ENCODE assay signal across 10 cellular contexts in the genomic region with DNA sequence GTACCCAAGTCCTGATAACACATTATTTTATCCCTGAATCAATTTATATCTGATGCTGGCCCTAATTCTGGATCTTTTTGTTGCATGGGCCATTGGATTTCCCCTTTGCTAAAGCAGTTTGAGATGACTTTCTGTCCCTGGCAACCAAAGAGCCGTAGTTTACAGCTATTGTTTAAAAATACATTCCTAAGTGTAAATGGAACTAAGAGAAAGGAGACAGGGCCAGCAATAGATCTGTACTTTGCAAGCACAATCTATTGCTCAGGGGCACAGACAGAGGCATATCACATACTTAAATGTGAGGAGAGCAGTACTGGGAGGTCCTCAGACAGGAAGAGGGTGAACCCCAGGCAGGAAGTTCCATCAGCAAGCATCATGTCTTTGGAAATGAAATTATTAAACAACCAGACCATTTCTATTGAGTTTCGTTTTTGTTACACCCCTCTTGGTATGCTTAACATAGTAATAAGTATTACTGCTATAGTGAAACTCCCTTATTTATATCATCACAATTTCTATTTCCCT.
A peak's percentile ranks its signal among the peaks of the same experiment; 100 is the strongest.
DNase-seq lines count a peak whose midpoint lies in the region; ATAC-seq and TF ChIP-seq lines count a peak whose summit lies in the region.
"Had no signal": no experiment of that assay in that cellular context is flagged by ENCODE, and none has a peak within 500 bp of the region (broad histone marks: within the 10 kb centered on the region; RNA-seq: fewer than 3 reads in every experiment).

No MANE protein-coding gene starts in this region.

- H3K4me3 Mint-ChIP-seq in natural killer cell, result no peak overlapping the region
- no peak overlapping the region for H3K4me3 Mint-ChIP-seq in natural killer cell treated with Interleukin-12 subunit alpha and Interleukin-12 subunit beta and Interleukin-15 and Interleukin-18, amount 100 ng/mL, for 72 hours
- H3K4me3 Mint-ChIP-seq in osteocyte (ENCODE audit: unreplicated experiment), result no peak overlapping the region

- H3K4me1 Mint-ChIP-seq in natural killer cell (peaks cover 30 to 34% of the 10 kb centered on the region in 2 donors), osteocyte (ENCODE audit: unreplicated experiment) (peaks cover 35% of the 10 kb centered on the region)
- peaks cover 35 to 44% of the 10 kb centered on the region in 2 donors for H3K4me1 Mint-ChIP-seq in natural killer cell treated with Interleukin-12 subunit alpha and Interleukin-12 subunit beta and Interleukin-15 and Interleukin-18, amount 100 ng/mL, for 72 hours (ENCODE audit: low read depth in 2 of 2)

- H3K27me3 Mint-ChIP-seq in natural killer cell (ENCODE audit: low read depth in 2 of 2), result peaks cover 0 to 2% of the 10 kb centered on the region in 2 donors
- peaks cover 0 to 6% of the 10 kb centered on the region in 2 donors for H3K27me3 Mint-ChIP-seq in natural killer cell treated with Interleukin-12 subunit alpha and Interleukin-12 subunit beta and Interleukin-15 and Interleukin-18, amount 100 ng/mL, for 72 hours
- no peaks in the 10 kb centered on the region for H3K27me3 Mint-ChIP-seq in osteocyte (ENCODE audit: unreplicated experiment)

- intact Hi-C loops in natural killer cell (cut with micrococcal nuclease), result no loop called here

- ATAC-seq in natural killer cell, result peak in 1 of 3 donors; percentile 63
- no peak for ATAC-seq in natural killer cell treated with Interleukin-12 subunit alpha and Interleukin-12 subunit beta and Interleukin-15 and Interleukin-18, amount 100 ng/mL, for 72 hours

- H3K27ac Mint-ChIP-seq in natural killer cell (peak overlapping the region; percentile 5 to 64), osteocyte (ENCODE audit: unreplicated experiment) (peak overlapping the region; percentile 68)
- peak overlapping the region in 1 of 2 donors; percentile 24 for H3K27ac Mint-ChIP-seq in natural killer cell treated with Interleukin-12 subunit alpha and Interleukin-12 subunit beta and Interleukin-15 and Interleukin-18, amount 100 ng/mL, for 72 hours

- no peak for TF ChIP-seq CTCF in natural killer cell (IDR thresholded peaks at IDR 0.05)
- no peak for TF ChIP-seq CTCF in osteocyte (IDR thresholded peaks at IDR 0.05)
- no peak for TF ChIP-seq CTCF in GM10266 (IDR thresholded peaks at IDR 0.05; ENCODE audit: control insufficient read depth, insufficient read depth, low read depth, missing control alignments)

- DNase-seq in natural killer cell, result no peak
- no peak for DNase-seq in natural killer cell treated with Interleukin-12 subunit alpha and Interleukin-12 subunit beta and Interleukin-15 and Interleukin-18, amount 100 ng/mL, for 72 hours (ENCODE audit: low spot score)
- peak; percentile 60 for DNase-seq in fibroblast of peridontal ligament (ENCODE audit: extremely low read depth)
- DNase-seq in osteocyte (ENCODE audit: extremely low spot score, unreplicated experiment), result no peak
- no peak for DNase-seq in activated naive CD4-positive, alpha-beta T cell (lab: John Stamatoyannopoulos, UW)
- DNase-seq in GM10266 (ENCODE audit: extremely low spot score), result no peak
- DNase-seq in stimulated activated CD8-positive, alpha-beta memory T cell treated with anti-CD3 and anti-CD28 coated beads, Interleukin-4, amount 100 ng/mL, for 48 hours, result no peak
- no peak for DNase-seq in occipital lobe (lab: John Stamatoyannopoulos, UW)
- DNase-seq: nucleus accumbens, OCI-M1 had no signal

- H3K36me3 Mint-ChIP-seq in natural killer cell (no peaks in the 10 kb centered on the region), osteocyte (ENCODE audit: unreplicated experiment) (no peaks in the 10 kb centered on the region)
- H3K36me3 Mint-ChIP-seq in natural killer cell treated with Interleukin-12 subunit alpha and Interleukin-12 subunit beta and Interleukin-15 and Interleukin-18, amount 100 ng/mL, for 72 hours, result no peaks in the 10 kb centered on the region

- H3K9me3 Mint-ChIP-seq in natural killer cell (no peaks in the 10 kb centered on the region), osteocyte (ENCODE audit: unreplicated experiment) (no peaks in the 10 kb centered on the region)
- peaks cover 3% of the 10 kb centered on the region for H3K9me3 Mint-ChIP-seq in natural killer cell treated with Interleukin-12 subunit alpha and Interleukin-12 subunit beta and Interleukin-15 and Interleukin-18, amount 100 ng/mL, for 72 hours
